In genomic region chr11:132060546-132060945, GRCh38 we compare ENCODE assay signal across 29 cellular contexts.
"Had no signal": no experiment of that assay in that cellular context is flagged by ENCODE, and none has a peak within 500 bp of the region (broad histone marks: within the 10 kb centered on the region; RNA-seq: fewer than 3 reads in every experiment).

No MANE protein-coding gene starts in this region.

- H3K4me1 Mint-ChIP-seq: activated CD4-positive, alpha-beta T cell treated with anti-CD3 and anti-CD28 coated beads for 36 hours; activated CD8-positive, alpha-beta memory T cell treated with anti-CD3 and anti-CD28 coated beads, Interleukin-2, amount 10 ng/mL, durations not matched to agents 7 days and 5 days; stimulated activated memory B cell treated with anti-CD40 and anti-IgM and Interleukin-4, amounts not matched to agents 10 μg/mL and 1 μg/mL and 100 μg/mL, for 72 hours; stimulated activated naive CD8-positive, alpha-beta T cell treated with anti-CD3 and anti-CD28 coated beads, Interleukin-15, amount 100 ng/mL, for 72 hours had no signal

- H3K4me3 Mint-ChIP-seq: activated CD4-positive, alpha-beta T cell treated with anti-CD3 and anti-CD28 coated beads for 36 hours; activated CD8-positive, alpha-beta memory T cell treated with anti-CD3 and anti-CD28 coated beads, Interleukin-2, amount 10 ng/mL, durations not matched to agents 7 days and 5 days; activated CD8-positive, alpha-beta T cell treated with anti-CD3 and anti-CD28 coated beads, Interleukin-2, amount 10 ng/mL, durations not matched to agents 7 days and 5 days; effector memory CD8-positive, alpha-beta T cell; natural killer cell treated with Interleukin-12 subunit alpha and Interleukin-12 subunit beta and Interleukin-15 and Interleukin-18, amount 100 ng/mL, for 72 hours; stimulated activated memory B cell treated with anti-CD40 and anti-IgM and Interleukin-4, amounts not matched to agents 10 μg/mL and 1 μg/mL and 100 μg/mL, for 72 hours; stimulated activated naive CD8-positive, alpha-beta T cell treated with anti-CD3 and anti-CD28 coated beads, Interleukin-15, amount 100 ng/mL, for 72 hours; type B pancreatic cell had no signal

- H3K27ac ChIP-seq: cardiac muscle cell, coronary artery, esophagus squamous epithelium, left lung, lower lobe of right lung, ovary, skin epidermis, uterus had no signal

- H3K27ac Mint-ChIP-seq: activated CD4-positive, alpha-beta T cell treated with anti-CD3 and anti-CD28 coated beads for 36 hours; activated CD8-positive, alpha-beta memory T cell treated with anti-CD3 and anti-CD28 coated beads, Interleukin-2, amount 10 ng/mL, durations not matched to agents 7 days and 5 days; activated CD8-positive, alpha-beta T cell treated with anti-CD3 and anti-CD28 coated beads, Interleukin-2, amount 10 ng/mL, durations not matched to agents 7 days and 5 days; activated naive CD4-positive, alpha-beta T cell treated with anti-CD3 and anti-CD28 coated beads, Interleukin-2, amount 50 U/mL, for 72 hours; effector memory CD8-positive, alpha-beta T cell; natural killer cell treated with Interleukin-12 subunit alpha and Interleukin-12 subunit beta and Interleukin-15 and Interleukin-18, amount 100 ng/mL, for 72 hours; progenitor cell of endocrine pancreas; stimulated activated memory B cell treated with anti-CD40 and anti-IgM and Interleukin-4, amounts not matched to agents 10 μg/mL and 1 μg/mL and 100 μg/mL, for 72 hours; stimulated activated naive CD8-positive, alpha-beta T cell treated with anti-CD3 and anti-CD28 coated beads, Interleukin-15, amount 100 ng/mL, for 72 hours; type B pancreatic cell had no signal

- H3K36me3 Mint-ChIP-seq: activated CD8-positive, alpha-beta memory T cell treated with anti-CD3 and anti-CD28 coated beads, Interleukin-2, amount 10 ng/mL, durations not matched to agents 7 days and 5 days; activated naive CD4-positive, alpha-beta T cell treated with anti-CD3 and anti-CD28 coated beads, Interleukin-2, amount 50 U/mL, for 72 hours; natural killer cell treated with Interleukin-12 subunit alpha and Interleukin-12 subunit beta and Interleukin-15 and Interleukin-18, amount 100 ng/mL, for 72 hours; stimulated activated memory B cell treated with anti-CD40 and anti-IgM and Interleukin-4, amounts not matched to agents 10 μg/mL and 1 μg/mL and 100 μg/mL, for 72 hours; type B pancreatic cell had no signal

- H3K4me3 ChIP-seq: cardiac muscle cell, coronary artery, esophagus squamous epithelium, left lung, lower lobe of right lung, ovary, skin epidermis, uterus had no signal

- ATAC-seq: activated CD4-positive, alpha-beta T cell treated with anti-CD3 and anti-CD28 coated beads for 36 hours; activated CD8-positive, alpha-beta memory T cell treated with anti-CD3 and anti-CD28 coated beads, Interleukin-2, amount 10 ng/mL, durations not matched to agents 7 days and 5 days; activated CD8-positive, alpha-beta T cell treated with anti-CD3 and anti-CD28 coated beads, Interleukin-2, amount 10 ng/mL, durations not matched to agents 7 days and 5 days; activated naive CD4-positive, alpha-beta T cell treated with anti-CD3 and anti-CD28 coated beads, Interleukin-2, amount 50 U/mL, for 72 hours; effector memory CD8-positive, alpha-beta T cell; left lung; lower lobe of right lung; natural killer cell treated with Interleukin-12 subunit alpha and Interleukin-12 subunit beta and Interleukin-15 and Interleukin-18, amount 100 ng/mL, for 72 hours; sciatic nerve; stimulated activated memory B cell treated with anti-CD40 and anti-IgM and Interleukin-4, amounts not matched to agents 10 μg/mL and 1 μg/mL and 100 μg/mL, for 72 hours; stimulated activated naive CD8-positive, alpha-beta T cell treated with anti-CD3 and anti-CD28 coated beads, Interleukin-15, amount 100 ng/mL, for 72 hours had no signal

- H3K9me3 Mint-ChIP-seq: natural killer cell treated with Interleukin-12 subunit alpha and Interleukin-12 subunit beta and Interleukin-15 and Interleukin-18, amount 100 ng/mL, for 72 hours; type B pancreatic cell had no signal

- H3K9me3 ChIP-seq: esophagus squamous epithelium, left lung, lower lobe of right lung, ovary, uterus had no signal

- DNase-seq: activated CD4-positive, alpha-beta T cell treated with anti-CD3 and anti-CD28 coated beads for 36 hours; activated CD4-positive, CD25-positive, alpha-beta regulatory T cell; activated CD8-positive, alpha-beta memory T cell treated with anti-CD3 and anti-CD28 coated beads, Interleukin-2, amount 10 ng/mL, durations not matched to agents 7 days and 5 days; activated CD8-positive, alpha-beta T cell treated with anti-CD3 and anti-CD28 coated beads, Interleukin-2, amount 10 ng/mL, durations not matched to agents 7 days and 5 days; activated naive CD4-positive, alpha-beta T cell; activated T-cell treated with anti-CD3 and anti-CD28 coated beads, Interleukin-2, amount 50 U/mL, for 48 hours; effector memory CD8-positive, alpha-beta T cell; esophagus squamous epithelium; foreskin melanocyte; left lung; lower lobe of right lung; mesendoderm; ovary; retina; stimulated activated CD4-positive, alpha-beta T cell treated with anti-CD3 and anti-CD28 coated beads, Interleukin-4, amount 100 ng/mL, for 4 hours; stimulated activated CD8-positive, alpha-beta memory T cell treated with anti-CD3 and anti-CD28 coated beads, Interleukin-4, amount 100 ng/mL, for 48 hours; stimulated activated naive CD8-positive, alpha-beta T cell treated with anti-CD3 and anti-CD28 coated beads, Interleukin-15, amount 100 ng/mL, for 72 hours; substantia nigra; uterus had no signal

- FAIRE-seq: islet of Langerhans had no signal

- H3K27me3 Mint-ChIP-seq: activated CD4-positive, alpha-beta T cell treated with anti-CD3 and anti-CD28 coated beads for 36 hours; activated CD8-positive, alpha-beta memory T cell treated with anti-CD3 and anti-CD28 coated beads, Interleukin-2, amount 10 ng/mL, durations not matched to agents 7 days and 5 days; effector memory CD8-positive, alpha-beta T cell; natural killer cell treated with Interleukin-12 subunit alpha and Interleukin-12 subunit beta and Interleukin-15 and Interleukin-18, amount 100 ng/mL, for 72 hours; stimulated activated memory B cell treated with anti-CD40 and anti-IgM and Interleukin-4, amounts not matched to agents 10 μg/mL and 1 μg/mL and 100 μg/mL, for 72 hours; stimulated activated naive CD8-positive, alpha-beta T cell treated with anti-CD3 and anti-CD28 coated beads, Interleukin-15, amount 100 ng/mL, for 72 hours had no signal

- H3K4me1 ChIP-seq: esophagus squamous epithelium, uterus had no signal

- H3K27me3 ChIP-seq: esophagus squamous epithelium, left lung, ovary, uterus had no signal

- H3K36me3 ChIP-seq: cardiac muscle cell, esophagus squamous epithelium, left lung, lower lobe of right lung, ovary, uterus had no signal
